Comparison of ENCODE assay signal across 1 cellular context in genomic region chr4:151992755-151993154, GRCh38.
A peak's percentile ranks its signal among the peaks of the same experiment; 100 is the strongest.
TF ChIP-seq lines count a peak whose summit lies in the region.

No MANE protein-coding gene starts in this region.

TF ChIP-seq in H1, 55 proteins besides CTCF, POLR2A, EP300 and RAD21:
- 0 out of 2 replicates have a peak, but pooled peaks have one; percentile 10 for TF ChIP-seq TEAD4 (IDR thresholded peaks at IDR 0.05; ENCODE audit: low read depth, low read length)
- no peak for TF ChIP-seq CBX5 (IDR thresholded peaks at IDR 0.05; ENCODE audit: low read depth, low read length)
